25 cellular contexts compared by ENCODE assay signal in the genomic region with DNA sequence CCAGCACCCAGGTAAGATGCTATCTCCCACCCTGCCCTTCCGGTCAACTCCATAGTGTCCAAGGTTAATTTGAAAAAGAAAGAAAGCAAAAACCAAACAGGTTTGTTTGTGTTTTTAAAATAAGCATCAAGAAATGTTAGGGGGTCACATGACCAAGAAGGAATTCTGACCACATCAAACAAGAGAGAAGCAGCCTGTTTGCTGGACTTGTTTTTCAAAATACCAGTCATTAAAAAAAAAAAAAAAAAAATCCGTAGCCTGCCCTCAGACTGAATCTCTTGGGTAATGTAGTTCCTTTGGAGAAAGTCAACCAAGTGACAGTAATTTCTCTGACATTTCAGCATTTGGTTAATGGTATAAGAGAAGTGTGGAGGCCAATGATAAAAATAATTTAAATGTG. TPM values are rescaled to one million over a fixed set of nuclear protein-coding genes. Genes with fewer than 3 reads are reported as not detected.
A peak's percentile ranks its signal among the peaks of the same experiment; 100 is the strongest.
DNase-seq lines count a peak whose midpoint lies in the region; ATAC-seq, FAIRE-seq and TF ChIP-seq lines count a peak whose summit lies in the region.
"Had no signal": no experiment of that assay in that cellular context is flagged by ENCODE, and none has a peak within 500 bp of the region (broad histone marks: within the 10 kb centered on the region; RNA-seq: fewer than 3 reads in every experiment).

No MANE protein-coding gene starts in this region.

- H3K4me1 ChIP-seq in adipocyte (ENCODE audit: control insufficient read depth, insufficient read depth, low read length) (no peaks in the 10 kb centered on the region), kidney (ENCODE audit: control insufficient read depth in 1 of 2, insufficient read depth in 1 of 2, low read depth in 1 of 2, low read length in 2 of 2) (peaks cover 21 to 26% of the 10 kb centered on the region in 2 donors), gastroesophageal sphincter (no peaks in the 10 kb centered on the region)
- H3K4me1 ChIP-seq: SJCRH30 had no signal

- no peak overlapping the region for H3K4me3 Mint-ChIP-seq in Calu3 (ENCODE audit: low read depth, unreplicated experiment)
- no peak overlapping the region for H3K4me3 Mint-ChIP-seq in endothelial cell (ENCODE audit: unreplicated experiment)
- H3K4me3 Mint-ChIP-seq: CD4-positive, alpha-beta memory T cell; H9 had no signal

- WGBS in gastroesophageal sphincter (ENCODE audit: low coverage in 1 of 2), 2 donors = 50 to 64% methylated on average over 1 to 2 of the region's 2 CpGs

- TF ChIP-seq POLR2A in gastroesophageal sphincter (IDR thresholded peaks at IDR 0.05) = no peak

- H3K27ac ChIP-seq in kidney (ENCODE audit: low read depth in 2 of 2, low read length in 2 of 2) (peak overlapping the region; percentile 55 to 88), gastroesophageal sphincter (no peak overlapping the region), WERI-Rb-1 (no peak overlapping the region)
- H3K27ac ChIP-seq: BLaER1 treated with 17β-estradiol and CSF1 and Interleukin-3, amounts not matched to agents 10 nM and 100 nM; GM23248; KMS-11; Peyer's patch; SJCRH30 had no signal

- no peak overlapping the region for H3K4me3 ChIP-seq in adipocyte (ENCODE audit: low read length)
- H3K4me3 ChIP-seq in kidney (ENCODE audit: low read length in 2 of 2) = no peak overlapping the region
- H3K4me3 ChIP-seq in gastroesophageal sphincter = no peak overlapping the region
- H3K4me3 ChIP-seq in WERI-Rb-1 (ENCODE audit: low read depth, low read length) = no peak overlapping the region
- H3K4me3 ChIP-seq: BLaER1 treated with 17β-estradiol and CSF1 and Interleukin-3, amounts not matched to agents 10 nM and 100 nM; GM23248; Peyer's patch; SJCRH30 had no signal

- peaks cover 38% of the 10 kb centered on the region for H3K27me3 ChIP-seq in adipocyte (replicated peaks; ENCODE audit: control insufficient read depth, insufficient read depth, low read length)
- H3K27me3 ChIP-seq in gastroesophageal sphincter = peaks cover 57% of the 10 kb centered on the region
- no peaks in the 10 kb centered on the region for H3K27me3 ChIP-seq in WERI-Rb-1 (ENCODE audit: insufficient read depth, low read depth, severe bottlenecking)
- H3K27me3 ChIP-seq: BLaER1 treated with 17β-estradiol and CSF1 and Interleukin-3, amounts not matched to agents 10 nM and 100 nM; Peyer's patch; SJCRH30 had no signal

- BruUV-seq in Calu3 (replicated peaks; lab: Mats Ljungman, UMichigan) = no TSS peak

- H3K9me3 Mint-ChIP-seq in Calu3 (ENCODE audit: low read depth, unreplicated experiment) (no peaks in the 10 kb centered on the region), endothelial cell (ENCODE audit: unreplicated experiment) (no peaks in the 10 kb centered on the region)
- H3K9me3 Mint-ChIP-seq: H9 had no signal

- intact Hi-C loops in Calu3 (cut with micrococcal nuclease; ENCODE audit: unreplicated experiment) (no loop called here), kidney (cut with DNase I) (no loop called here)

- H3K9ac ChIP-seq in adipocyte (ENCODE audit: low read length) = no peak overlapping the region
- H3K9ac ChIP-seq in kidney (ENCODE audit: low read length in 2 of 2) = peak overlapping the region in 1 of 2 donors; percentile 12
- H3K9ac ChIP-seq: BLaER1 treated with 17β-estradiol and CSF1 and Interleukin-3, amounts not matched to agents 10 nM and 100 nM; GM23248; KMS-11 had no signal

- H3K36me3 ChIP-seq in adipocyte (ENCODE audit: control insufficient read depth, insufficient read depth, low read length, severe bottlenecking) = no peaks in the 10 kb centered on the region
- peaks cover 16 to 74% of the 10 kb centered on the region in 2 donors for H3K36me3 ChIP-seq in kidney (ENCODE audit: control insufficient read depth in 1 of 2, insufficient read depth in 2 of 2, low read length in 2 of 2)
- H3K36me3 ChIP-seq in gastroesophageal sphincter = no peaks in the 10 kb centered on the region
- no peaks in the 10 kb centered on the region for H3K36me3 ChIP-seq in WERI-Rb-1
- H3K36me3 ChIP-seq: BLaER1 treated with 17β-estradiol and CSF1 and Interleukin-3, amounts not matched to agents 10 nM and 100 nM; SJCRH30 had no signal

- ATAC-seq in gastroesophageal sphincter = no peak

- DNase-seq in Calu3 = no peak
- peak; percentile 32 for DNase-seq in adipocyte (ENCODE audit: low read depth)
- no peak for DNase-seq in kidney
- no peak for DNase-seq in activated CD4-positive, CD25-positive, alpha-beta regulatory T cell (lab: John Stamatoyannopoulos, UW)
- no peak for DNase-seq in endothelial cell (ENCODE audit: low spot score)
- DNase-seq in WERI-Rb-1 = no peak
- DNase-seq: CD4-positive, alpha-beta memory T cell; DMS153; GM23248; H9; MV-4-11; NCI-H1105 treated with DMSO at 0.1 percent for 48 hours; NCI-H1694; NCI-H2081; NCI-H2171 treated with DMSO at 0.1 percent for 48 hours; NCI-H524 treated with DMSO at 0.1 percent for 48 hours; NCI-H82; Peyer's patch; SJCRH30 had no signal

- CTCF ChIA-PET in Calu3 (lab: Charles Lee) = interaction anchor here (0.9 to 4.8 kb wide), 5 partner anchors 40 to 824 kb away, joined by 3 to 55 read pairs (median 29); partner anchors contain the start of gene HNF1B

- no peak for FAIRE-seq in kidney (lab: Jason Lieb, UNC)
- FAIRE-seq: G401.6, GM12892 had no signal

- no peaks in the 10 kb centered on the region for H3K27me3 Mint-ChIP-seq in Calu3 (ENCODE audit: unreplicated experiment)
- H3K27me3 Mint-ChIP-seq in endothelial cell (ENCODE audit: unreplicated experiment) = peaks cover 13% of the 10 kb centered on the region

- no peak for TF ChIP-seq EP300 in gastroesophageal sphincter (IDR thresholded peaks at IDR 0.05)

- peaks cover 95% of the 10 kb centered on the region for H3K4me1 Mint-ChIP-seq in Calu3 (ENCODE audit: low read depth, unreplicated experiment)
- peaks cover 20% of the 10 kb centered on the region for H3K4me1 Mint-ChIP-seq in endothelial cell (ENCODE audit: unreplicated experiment)

- H3K36me3 Mint-ChIP-seq in Calu3 (ENCODE audit: insufficient read depth, unreplicated experiment) = peaks cover 98% of the 10 kb centered on the region
- H3K36me3 Mint-ChIP-seq in endothelial cell (ENCODE audit: low read depth, unreplicated experiment) = no peaks in the 10 kb centered on the region
- H3K36me3 Mint-ChIP-seq: CD4-positive, alpha-beta memory T cell had no signal

- H3K27ac Mint-ChIP-seq in Calu3 (ENCODE audit: unreplicated experiment) (peak overlapping the region; percentile 78), endothelial cell (ENCODE audit: unreplicated experiment) (no peak overlapping the region)
- H3K27ac Mint-ChIP-seq: CD4-positive, alpha-beta memory T cell; H9 had no signal

- H3K9me3 ChIP-seq in adipocyte (ENCODE audit: control insufficient read depth, low read length) = no peaks in the 10 kb centered on the region
- H3K9me3 ChIP-seq in kidney (ENCODE audit: control insufficient read depth in 1 of 2, low read length in 2 of 2) = no peaks in the 10 kb centered on the region
- no peaks in the 10 kb centered on the region for H3K9me3 ChIP-seq in gastroesophageal sphincter
- no peaks in the 10 kb centered on the region for H3K9me3 ChIP-seq in WERI-Rb-1 (ENCODE audit: severe bottlenecking)
- H3K9me3 ChIP-seq: Peyer's patch, SJCRH30 had no signal

- TF ChIP-seq CTCF in Calu3 (IDR thresholded peaks at IDR 0.05; ENCODE audit: unreplicated experiment) = no peak
- TF ChIP-seq CTCF in kidney (IDR thresholded peaks at IDR 0.05; ENCODE audit: borderline replicate concordance, extremely low read depth, insufficient read depth) = no peak
- TF ChIP-seq CTCF in endothelial cell (IDR thresholded peaks at IDR 0.05; ENCODE audit: unreplicated experiment) = no peak
- TF ChIP-seq CTCF in gastroesophageal sphincter (IDR thresholded peaks at IDR 0.05) = no peak
- TF ChIP-seq CTCF in WERI-Rb-1 (IDR thresholded peaks at IDR 0.05; ENCODE audit: low read depth, low read length) = no peak

RNA-seq across cellular contexts. Expression of gene HNF1B, which starts 38.4 kb away (rescaled TPM):
- 127 and 130 TPM in 2 replicates for total RNA-seq in Calu3 (2022)
- total RNA-seq in kidney = 185 TPM
- polyA plus RNA-seq in kidney (ENCODE audit: insufficient read depth, low read depth, low replicate concordance) = 84.1 TPM
- total RNA-seq in endothelial cell (ENCODE audit: unreplicated experiment) = 0.13 TPM
- total RNA-seq in gastroesophageal sphincter = not detected
- total RNA-seq: CD4-positive, alpha-beta memory T cell; Daoy; GM23248; H9; SJCRH30 had no signal
- polyA plus RNA-seq: CD4-positive, alpha-beta memory T cell; GM23248 had no signal

Comparison
In these comparisons a context has a peak if more than half of its experiments do, and no peak if none do; other contexts are left out.
1. H3K27ac ChIP-seq: peak in kidney (2 of 2); none in gastroesophageal sphincter (0 of 4) and WERI-Rb-1 (single experiment).
2. RNA of gene HNF1B, which starts 38.4 kb away (total RNA-seq): 185 TPM in kidney (single experiment) and 127 to 130 TPM in Calu3; 0.13 TPM in endothelial cell (single experiment) and not detected in gastroesophageal sphincter; every median in the first group is over 100 times any median in the second.